ENCODE assay signal across 12 cellular contexts in the genomic region with DNA sequence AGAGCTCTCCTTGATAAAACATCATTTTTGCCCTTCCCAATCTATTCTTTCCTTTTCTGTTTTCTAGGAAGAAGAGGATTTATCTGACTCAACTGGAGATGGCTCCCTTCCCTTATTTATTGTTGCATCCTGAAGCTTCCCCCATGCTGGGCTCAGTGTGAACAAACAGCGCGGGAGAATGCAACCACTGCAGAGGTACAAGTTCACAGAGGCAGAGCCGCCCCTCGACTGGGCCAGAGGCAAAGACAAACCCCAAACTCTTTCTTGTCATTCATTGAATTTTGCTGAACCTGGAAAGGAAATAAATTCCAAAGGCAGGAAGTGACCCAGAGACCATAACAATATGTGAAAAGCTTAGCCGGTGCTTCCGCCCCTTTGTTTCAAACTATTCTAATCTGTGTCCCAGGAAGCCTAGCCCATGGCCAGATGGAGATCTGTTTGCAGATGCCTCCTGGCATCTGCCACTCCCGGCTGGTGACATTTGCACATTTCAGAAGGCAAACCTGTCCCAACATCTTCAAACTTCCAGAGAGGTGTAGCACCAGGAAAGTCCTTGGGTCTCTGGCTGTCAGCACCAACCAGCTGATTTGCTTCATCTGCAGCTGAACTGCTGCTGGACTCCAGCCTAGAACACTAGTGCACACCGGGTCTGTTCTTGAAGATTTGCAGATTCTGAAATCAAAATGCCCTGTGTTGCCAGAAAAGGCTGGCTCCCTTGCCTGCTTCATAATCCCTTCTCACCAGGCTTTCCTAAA.
DNase-seq lines count a peak whose midpoint lies in the region; ATAC-seq lines count a peak whose summit lies in the region.
"Had no signal": no experiment of that assay in that cellular context is flagged by ENCODE, and none has a peak within 500 bp of the region (broad histone marks: within the 10 kb centered on the region; RNA-seq: fewer than 3 reads in every experiment).

No MANE protein-coding gene starts in this region.

- peak overlapping the region; percentile 48 for H3K4ac ChIP-seq in mesendoderm (ENCODE audit: low read depth, low read length)

- intact Hi-C loops in Right ventricle myocardium inferior (cut with DNase I): loop anchor here (2.0 to 10.0 kb wide), 2 partner anchors 180 to 208 kb away; no protein-coding TSS in a partner anchor
- intact Hi-C loops in cardiac septum (cut with DNase I): loop anchor here (5.0 kb wide), 1 partner anchor 76 kb away; no protein-coding TSS in a partner anchor
- intact Hi-C loops in aorta (cut with DNase I): loop anchor here in 1 of 2 donors (5.0 to 10.0 kb wide), 2 partner anchors 51 to 178 kb away; no protein-coding TSS in a partner anchor

- no peak overlapping the region for H2BK120ac ChIP-seq in mesendoderm (ENCODE audit: low read depth, low read length)

- no CpG with 5 or more reads among the region's 8 CpGs for WGBS in mesendoderm (ENCODE audit: extremely low coverage, insufficient coverage, low lambda C conversion rate)
- 60 to 66% methylated on average over 8 of the region's 8 CpGs for WGBS in aorta, 2 donors

- peak overlapping the region; percentile 67 for H3K27ac ChIP-seq in mesendoderm (ENCODE audit: low read depth, low read length)
- peak overlapping the region in 1 of 2 donors; percentile 25 for H3K27ac ChIP-seq in aorta (ENCODE audit: low read depth in 1 of 2, low read length in 2 of 2)
- H3K27ac ChIP-seq: BLaER1, colonic mucosa had no signal

- H3K4me2 ChIP-seq in mesendoderm (ENCODE audit: low read length): peak overlapping the region; percentile 3
- H3K4me2 ChIP-seq: BLaER1 had no signal

- H4K8ac ChIP-seq in mesendoderm (ENCODE audit: low read depth, low read length): no peak overlapping the region

- H3K4me3 ChIP-seq in mesendoderm (ENCODE audit: low read length) (no peak overlapping the region), aorta (ENCODE audit: low read length in 2 of 2) (no peak overlapping the region)
- H3K4me3 ChIP-seq: BLaER1, colonic mucosa had no signal

- H3K79me1 ChIP-seq in mesendoderm (ENCODE audit: low read length): no peaks in the 10 kb centered on the region

- H3K79me2 ChIP-seq in mesendoderm (ENCODE audit: control insufficient read depth, insufficient read depth, low read length): no peaks in the 10 kb centered on the region

- DNase-seq in Right ventricle myocardium inferior (ENCODE audit: missing footprints): peak; percentile 68
- DNase-seq in cardiac septum (ENCODE audit: low spot score): no peak
- DNase-seq in fibroblast of gingiva (ENCODE audit: low read depth): peak; percentile 50
- DNase-seq in mesendoderm: peak; percentile 87
- peak in 1 of 2 donors; percentile 59 for DNase-seq in aorta
- DNase-seq in Kasumi-1 (lab: John Stamatoyannopoulos, UW): no peak
- DNase-seq in NCI-H510A (lab: John Stamatoyannopoulos, UW): no peak
- DNase-seq in foreskin melanocyte: no peak
- DNase-seq: colonic mucosa, NCI-H2029 treated with DMSO at 0.1 percent for 48 hours had no signal

- H3K56ac ChIP-seq in mesendoderm (ENCODE audit: low read length): peak overlapping the region; percentile 66

- peak overlapping the region; percentile 49 for H3K9ac ChIP-seq in mesendoderm (ENCODE audit: low read length)
- H3K9ac ChIP-seq: BLaER1 had no signal

- H2BK5ac ChIP-seq in mesendoderm (ENCODE audit: low read length): peak overlapping the region; percentile 80

- H3K23ac ChIP-seq in mesendoderm (ENCODE audit: low read length): no peak overlapping the region

- no peak overlapping the region for H2AK5ac ChIP-seq in mesendoderm (ENCODE audit: low read length)

- ATAC-seq in Right ventricle myocardium inferior (peak; percentile 81), aorta (ENCODE audit: low FRiP score) (peak; percentile 8)
- ATAC-seq: activated CD4-positive, CD25-positive, alpha-beta regulatory T cell treated with anti-CD3 and anti-CD28 coated beads, Interleukin-2, amount 50 U/mL, for 24 hours had no signal

- H3K4me1 ChIP-seq in mesendoderm (ENCODE audit: control insufficient read depth, low read depth, low read length): peaks cover 17% of the 10 kb centered on the region
- H3K4me1 ChIP-seq in aorta (ENCODE audit: control insufficient read depth in 1 of 2, insufficient read depth in 2 of 2, low read length in 2 of 2): no peaks in the 10 kb centered on the region
- H3K4me1 ChIP-seq: colonic mucosa had no signal

- no peak overlapping the region for H2BK15ac ChIP-seq in mesendoderm (replicated peaks; ENCODE audit: low read depth)

- peak overlapping the region; percentile 88 for H4K5ac ChIP-seq in mesendoderm (ENCODE audit: low read length)

- no peaks in the 10 kb centered on the region for H3K9me3 ChIP-seq in aorta (ENCODE audit: control insufficient read depth, low read length)
- H3K9me3 ChIP-seq: colonic mucosa had no signal

- H3K36me3 ChIP-seq in mesendoderm (ENCODE audit: control insufficient read depth, insufficient read depth, low read length) (no peaks in the 10 kb centered on the region), aorta (ENCODE audit: control insufficient read depth in 1 of 2, insufficient read depth in 2 of 2, low read length in 1 of 2) (no peaks in the 10 kb centered on the region)
- H3K36me3 ChIP-seq: colonic mucosa had no signal

- peak overlapping the region; percentile 83 for H3K18ac ChIP-seq in mesendoderm (ENCODE audit: low read length)

- H3K27me3 ChIP-seq in mesendoderm (ENCODE audit: insufficient read depth, low read length, poor library complexity) (no peaks in the 10 kb centered on the region), aorta (ENCODE audit: control insufficient read depth in 1 of 2, insufficient read depth in 2 of 2, low read length in 1 of 2) (no peaks in the 10 kb centered on the region)
- H3K27me3 ChIP-seq: BLaER1, colonic mucosa had no signal

Comparison
In these comparisons a context has a peak if more than half of its experiments do, and no peak if none do; other contexts are left out.
1. DNase-seq: peak in Right ventricle myocardium inferior (single experiment), fibroblast of gingiva (single experiment) and mesendoderm (single experiment); none in cardiac septum (single experiment), Kasumi-1 (0 of 2), NCI-H510A (single experiment) and foreskin melanocyte (single experiment).